1 cellular context compared by ENCODE assay signal in the genomic region with DNA sequence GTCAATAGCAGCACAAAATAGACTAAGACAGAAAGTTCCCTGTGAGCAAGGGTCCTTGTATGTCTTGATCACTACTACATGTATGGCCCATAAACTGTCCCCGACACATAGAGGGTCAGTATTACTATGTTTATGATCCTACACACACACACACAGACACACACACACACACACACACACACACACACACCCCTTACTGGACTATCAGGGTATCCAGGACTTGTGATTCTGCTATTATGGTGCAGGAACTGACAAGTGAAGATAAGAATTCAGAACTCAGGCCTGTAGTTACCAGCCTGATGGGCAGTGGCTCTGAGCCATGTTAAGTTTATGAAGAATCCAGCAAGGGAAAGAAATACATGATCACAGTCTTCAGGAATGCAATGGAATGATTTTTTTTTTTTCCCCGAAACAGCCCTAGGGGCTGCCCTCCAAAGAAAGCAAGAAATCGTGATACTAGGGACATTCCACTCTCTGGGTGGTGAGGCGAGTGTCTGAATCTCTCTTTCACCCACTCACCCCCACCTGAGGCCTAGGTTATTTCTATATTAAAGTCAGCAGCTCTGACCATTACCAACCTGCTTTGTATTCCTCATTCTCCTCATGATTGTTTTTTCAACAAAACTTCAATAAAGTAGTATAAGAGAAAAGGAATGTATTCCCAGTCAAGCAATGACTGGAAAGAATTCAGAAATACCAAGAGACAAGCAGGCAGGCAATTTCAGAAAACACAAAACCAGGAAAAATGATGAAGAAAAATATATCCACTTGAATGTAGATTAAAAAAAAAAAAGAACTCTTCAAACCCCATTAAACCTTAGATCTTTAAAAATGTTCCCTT.
TF ChIP-seq lines count a peak whose summit lies in the region.

No MANE protein-coding gene starts in this region.

TF ChIP-seq in endothelial cell of umbilical vein, 7 proteins besides CTCF, POLR2A, EP300 and RAD21 (continued from another document):
- TF ChIP-seq FOS (IDR thresholded peaks at IDR 0.05; ENCODE audit: borderline replicate concordance, insufficient read depth, low read length), result no peak
